In the genomic region with DNA sequence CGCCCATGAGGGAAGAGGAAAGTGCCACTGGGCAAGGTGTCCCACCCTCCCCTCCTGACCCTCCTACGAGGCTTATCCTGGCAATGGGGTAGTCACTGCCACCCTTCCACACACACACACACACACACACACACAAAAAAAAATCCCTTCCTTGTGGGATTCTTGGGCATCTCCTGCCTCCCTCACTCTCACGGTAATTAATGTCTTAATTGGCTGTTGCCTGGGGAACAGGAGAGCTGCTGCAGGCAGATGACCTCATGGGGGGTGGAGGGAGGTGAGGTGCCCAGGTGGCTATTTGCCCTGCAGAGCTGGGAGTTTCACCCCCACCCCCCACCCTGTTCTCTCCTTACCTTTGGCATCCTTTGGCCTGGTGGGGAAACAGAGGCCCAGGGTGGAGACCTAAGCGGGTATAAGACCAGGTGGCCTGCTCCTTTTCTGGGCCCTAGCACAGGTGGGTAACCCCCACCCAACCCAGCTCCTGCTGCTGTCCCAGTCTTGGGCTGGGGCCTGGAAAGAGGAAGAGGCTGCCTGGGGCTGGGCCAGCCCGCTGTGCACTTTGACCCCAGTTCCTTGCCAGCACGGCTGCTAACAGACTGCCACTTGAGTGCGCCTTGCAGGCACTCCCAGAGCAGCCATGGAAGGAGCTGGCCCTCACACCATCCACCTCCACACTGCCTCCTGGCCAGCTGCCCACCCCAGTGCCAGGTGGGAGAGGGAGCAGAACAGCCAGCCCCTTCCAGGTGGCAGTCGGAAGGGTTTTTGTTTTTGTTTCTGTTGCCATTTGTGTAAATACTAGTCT, we compare ENCODE assay signal across 15 cellular contexts. TPM values are rescaled to one million over a fixed set of nuclear protein-coding genes. Genes with fewer than 3 reads are reported as not detected.
DNase-seq lines count a peak whose midpoint lies in the region; ATAC-seq and TF ChIP-seq lines count a peak whose summit lies in the region.
"Had no signal": no experiment of that assay in that cellular context is flagged by ENCODE, and none has a peak within 500 bp of the region (broad histone marks: within the 10 kb centered on the region; RNA-seq: fewer than 3 reads in every experiment).

No MANE protein-coding gene starts in this region.

- H2AFZ ChIP-seq in IMR-90 (replicated peaks; ENCODE audit: low read length, poor library complexity) = peak overlapping the region; percentile 5

- in situ Hi-C loops in IMR-90 (cut with MboI; ENCODE audit: low sequenced_read_pairs) = loop anchor here (25.0 kb wide), 1 partner anchor 196 kb away; no protein-coding TSS in a partner anchor
- in situ Hi-C loops in Panc1 (cut with HindIII; ENCODE audit: low pct_unique_long_range_greater_than_20kb, low sequenced_read_pairs) = no loop called here

- peaks cover 5% of the 10 kb centered on the region; the same call in 1 of the 2 replicates for H3K9me1 ChIP-seq in IMR-90 (ENCODE audit: insufficient read depth, low read length)

- H3K9ac ChIP-seq in IMR-90 (ENCODE audit: low read depth, low read length) = no peak overlapping the region

- H3K14ac ChIP-seq in IMR-90 (replicated peaks; ENCODE audit: low read depth, low read length) = no peak overlapping the region

- no peaks in the 10 kb centered on the region for H3K9me3 ChIP-seq in A673 (ENCODE audit: low read depth, low read length, poor library complexity, severe bottlenecking)
- H3K9me3 ChIP-seq in IMR-90 (ENCODE audit: control insufficient read depth, insufficient read depth, low read length) = no peaks in the 10 kb centered on the region
- no peaks in the 10 kb centered on the region for H3K9me3 ChIP-seq in Panc1 (ENCODE audit: control insufficient read depth, insufficient read depth, low read depth, low read length)
- no peaks in the 10 kb centered on the region for H3K9me3 ChIP-seq in tibial nerve
- H3K9me3 ChIP-seq: HAP-1 had no signal

- no peak overlapping the region for H2AK5ac ChIP-seq in IMR-90 (ENCODE audit: low read depth, low read length)

- no peak overlapping the region for H2BK15ac ChIP-seq in IMR-90 (ENCODE audit: low read depth, low read length)

- H3K23ac ChIP-seq in IMR-90 (ENCODE audit: low read depth, low read length) = no peak overlapping the region

- TF ChIP-seq CTCF in A673 (conservative IDR thresholded peaks at IDR 0.05; ENCODE audit: low read depth, low read length) (no peak), IMR-90 (conservative IDR thresholded peaks at IDR 0.05; ENCODE audit: low read depth, low read length) (no peak), Panc1 (IDR thresholded peaks at IDR 0.05) (no peak), tibial nerve (IDR thresholded peaks at IDR 0.05) (no peak)

- H2BK120ac ChIP-seq in IMR-90 (ENCODE audit: low read depth, low read length) = no peak overlapping the region

- DNase-seq in A673 (ENCODE audit: low spot score) (no peak), IMR-90 (no peak), Panc1 (ENCODE audit: low read depth, low spot score) (no peak), left lobe of liver (ENCODE audit: low spot score) (peak; percentile 79), tibial nerve (ENCODE audit: low spot score in 2 of 2) (no peak), cerebellum (ENCODE audit: low spot score) (no peak)
- no peak for DNase-seq in stimulated activated CD4-positive, alpha-beta T cell treated with anti-CD3 and anti-CD28 coated beads, Interleukin-15, amount 100 ng/mL, for 24 hours
- DNase-seq: activated CD4-positive, alpha-beta T cell treated with anti-CD3 and anti-CD28 coated beads for 4 hours; activated T-cell treated with anti-CD3 and anti-CD28 coated beads, Interleukin-2, amount 50 U/mL, for 48 hours; AML-193; retina; stimulated activated naive CD8-positive, alpha-beta T cell treated with anti-CD3 and anti-CD28 coated beads, Interleukin-15, amount 100 ng/mL, for 72 hours; T-helper 1 cell had no signal

- H3K27me3 ChIP-seq in A673 (replicated peaks; ENCODE audit: insufficient read depth, low read depth, low read length, poor library complexity) = no peaks in the 10 kb centered on the region
- H3K27me3 ChIP-seq in IMR-90 (ENCODE audit: control insufficient read depth, insufficient read depth, low read length) = no peaks in the 10 kb centered on the region; the same call in 1 of the 2 replicates
- no peaks in the 10 kb centered on the region for H3K27me3 ChIP-seq in Panc1 (ENCODE audit: control insufficient read depth, insufficient read depth, low read length)
- H3K27me3 ChIP-seq in tibial nerve = peaks cover 0 to 5% of the 10 kb centered on the region in 2 donors

- H4K5ac ChIP-seq in IMR-90 (ENCODE audit: low read depth, low read length) = no peak overlapping the region

- TF ChIP-seq POLR2A in IMR-90 (IDR thresholded peaks at IDR 0.05; ENCODE audit: low read depth, low read length) = no peak
- no peak for TF ChIP-seq POLR2A in tibial nerve (IDR thresholded peaks at IDR 0.05)

- no peak overlapping the region for H3K56ac ChIP-seq in IMR-90 (ENCODE audit: extremely low read depth, insufficient read depth, low read length)

- WGBS in IMR-90 (ENCODE audit: extremely low coverage in 2 of 2, insufficient read length in 1 of 2), 2 experiments = no CpG with 5 or more reads among the region's 8 CpGs
- 51 to 66% methylated on average over 6 to 8 of the region's 8 CpGs for WGBS in tibial nerve, 2 donors

- H3K36me3 ChIP-seq in A673 (ENCODE audit: insufficient read depth, low read length, poor library complexity, severe bottlenecking) = peaks cover 44% of the 10 kb centered on the region
- H3K36me3 ChIP-seq in IMR-90 (ENCODE audit: control insufficient read depth, insufficient read depth, low read length) = peaks cover 22% of the 10 kb centered on the region; the same call in 1 of the 2 replicates
- no peaks in the 10 kb centered on the region for H3K36me3 ChIP-seq in Panc1 (ENCODE audit: control insufficient read depth, insufficient read depth, low read length)
- peaks cover 0 to 17% (median 0%) of the 10 kb centered on the region in 3 donors for H3K36me3 ChIP-seq in tibial nerve

- intact Hi-C loops in A673 (cut with micrococcal nuclease; ENCODE audit: unreplicated experiment) (no loop called here), IMR-90 (cut with micrococcal nuclease) (no loop called here), Panc1 (cut with micrococcal nuclease; ENCODE audit: unreplicated experiment) (no loop called here)

- peaks cover 0 to 20% of the 10 kb centered on the region in 2 experiments; a peak in 2 of 4 replicates for H3K79me1 ChIP-seq in IMR-90 (ENCODE audit: low read depth in 1 of 2, low read length in 2 of 2)

- POLR2A ChIA-PET in A673 (lab: Charles Lee; ENCODE audit: low non-redundant PET) = no interaction called here
- POLR2A ChIA-PET in IMR-90 (lab: Charles Lee; ENCODE audit: unreplicated experiment) = no interaction called here
- POLR2A ChIA-PET in Panc1 (lab: Charles Lee) = no interaction called here

- no peak overlapping the region for H3K4me2 ChIP-seq in IMR-90 (ENCODE audit: low read depth, low read length)

- H2BK20ac ChIP-seq in IMR-90 (ENCODE audit: low read depth, low read length) = no peak overlapping the region

- no peak overlapping the region for H2BK5ac ChIP-seq in IMR-90 (ENCODE audit: low read depth, low read length, poor library complexity, severe bottlenecking)

- ATAC-seq in IMR-90 (ENCODE audit: low read depth) = no peak
- ATAC-seq in Panc1 = no peak
- peak; percentile 82 for ATAC-seq in left lobe of liver
- ATAC-seq in HG03521 (IDR thresholded peaks at IDR 0.05; ENCODE audit: unreplicated experiment) = no peak
- ATAC-seq: stimulated activated naive CD8-positive, alpha-beta T cell treated with anti-CD3 and anti-CD28 coated beads, Interleukin-15, amount 100 ng/mL, for 72 hours had no signal

- dilution Hi-C loops in IMR-90 (cut with HindIII; ENCODE audit: low sequenced_read_pairs, unreplicated experiment) = no loop called here

- no peak overlapping the region for H3K18ac ChIP-seq in IMR-90 (ENCODE audit: low read depth, low read length)

- TF ChIP-seq EP300 in tibial nerve (IDR thresholded peaks at IDR 0.05) = no peak

- H2AK9ac ChIP-seq in IMR-90 (replicated peaks; ENCODE audit: low read depth, low read length, poor library complexity) = no peak overlapping the region

- BruUV-seq in A673 (replicated peaks; lab: Mats Ljungman, UMichigan) (TSS peak; percentile 51), IMR-90 (replicated peaks; lab: Mats Ljungman, UMichigan) (TSS peak; percentile 83), Panc1 (replicated peaks; lab: Mats Ljungman, UMichigan) (TSS peak; percentile 82)

- H4K20me1 ChIP-seq in IMR-90 (ENCODE audit: insufficient read depth, low read length) = peaks cover 19% of the 10 kb centered on the region

- CTCF ChIA-PET in A673 (lab: Charles Lee) (no interaction called here), IMR-90 (lab: Yijun Ruan, JAX) (no interaction called here), Panc1 (lab: Charles Lee) (interaction anchor here (0.6 kb wide), 1 partner anchor 104 kb away, joined by 6 read pairs; no protein-coding TSS in a partner anchor)

- H3K4me1 ChIP-seq in A673 (ENCODE audit: insufficient read depth, low read length, poor library complexity, severe bottlenecking) (peaks cover 5% of the 10 kb centered on the region), IMR-90 (ENCODE audit: control insufficient read depth, insufficient read depth, low read length) (peaks cover 5% of the 10 kb centered on the region; the same call in 1 of the 2 replicates), Panc1 (ENCODE audit: control insufficient read depth, insufficient read depth, low read length) (no peaks in the 10 kb centered on the region), tibial nerve (peaks cover 0 to 41% (median 0%) of the 10 kb centered on the region in 4 donors)

- H4K8ac ChIP-seq in IMR-90 (ENCODE audit: low read depth in 2 of 2, low read length in 2 of 2) = no peak overlapping the region

- H3K4ac ChIP-seq in IMR-90 (ENCODE audit: low read depth, low read length) = no peak overlapping the region

- no peak for TF ChIP-seq RAD21 in IMR-90 (IDR thresholded peaks at IDR 0.05; ENCODE audit: low read length)

- no peak overlapping the region for H3K27ac ChIP-seq in A673 (ENCODE audit: low read depth, low read length, poor library complexity, severe bottlenecking)
- H3K27ac ChIP-seq in IMR-90 (ENCODE audit: insufficient read depth, low read length) = no peak overlapping the region
- no peak overlapping the region for H3K27ac ChIP-seq in Panc1 (ENCODE audit: low read length)
- peak overlapping the region in 1 of 4 donors; percentile 22 for H3K27ac ChIP-seq in tibial nerve

- no peak overlapping the region for H4K91ac ChIP-seq in IMR-90 (ENCODE audit: insufficient read depth, low read depth, low read length)

- H3K4me3 ChIP-seq in A673 (ENCODE audit: low read depth, low read length, poor library complexity, severe bottlenecking) = no peak overlapping the region
- no peak overlapping the region for H3K4me3 ChIP-seq in IMR-90 (ENCODE audit: insufficient read depth, low read depth, low read length)
- H3K4me3 ChIP-seq in Panc1 (ENCODE audit: low read depth in 2 of 2, low read length in 2 of 2) = no peak overlapping the region
- no peak overlapping the region for H3K4me3 ChIP-seq in tibial nerve
- H3K4me3 ChIP-seq: HAP-1 had no signal

RNA-seq across cellular contexts. Expression of gene EFNB1, which starts 12.6 kb away (rescaled TPM):
- total RNA-seq in A673 (2021) (76.8 and 78.1 TPM in 2 replicates), IMR-90 (2012; rRNA removed) (17.8 and 17.9 TPM in 2 replicates), Panc1 (2021; ENCODE audit: unreplicated experiment) (12.9 TPM), left lobe of liver (10.8 TPM), tibial nerve (100 to 1,000 TPM in 2 of 4 donors, 10 to 100 TPM in 2; 74.4 to 127 (median 106) TPM), cerebellum (18.2 TPM)
- 26.8 and 28.9 TPM in 2 replicates for polyA plus RNA-seq in IMR-90 (2012; rRNA removed)
- polyA plus RNA-seq in IMR-90 (2012; cell fraction: cytosol; rRNA removed) = 21.0 and 40.2 TPM in 2 replicates
- polyA plus RNA-seq in IMR-90 (2012; cell fraction: nucleus; rRNA removed; ENCODE audit: low replicate concordance) = 20.1 and 22.0 TPM in 2 replicates
- 12.5 TPM for polyA plus RNA-seq in Panc1 (2012; ENCODE audit: insufficient read length)
